ENCODE assay signal across 9 cellular contexts in genomic region chr4:23373269-23373668, GRCh38.
DNase-seq lines count a peak whose midpoint lies in the region; ATAC-seq and TF ChIP-seq lines count a peak whose summit lies in the region.
"Had no signal": no experiment of that assay in that cellular context is flagged by ENCODE, and none has a peak within 500 bp of the region (broad histone marks: within the 10 kb centered on the region; RNA-seq: fewer than 3 reads in every experiment).

No MANE protein-coding gene starts in this region.

- H3K36me3 ChIP-seq in upper lobe of right lung: no peaks in the 10 kb centered on the region

- intact Hi-C loops in left colon (cut with DNase I, micrococcal nuclease): no loop called here
- intact Hi-C loops in upper lobe of right lung (cut with DNase I): no loop called here

- H3K4me3 ChIP-seq in astrocyte of the spinal cord (ENCODE audit: low read depth, low read length): no peak overlapping the region
- H3K4me3 ChIP-seq in upper lobe of right lung: no peak overlapping the region

- no peaks in the 10 kb centered on the region for H3K4me1 ChIP-seq in upper lobe of right lung

- in situ Hi-C loops in astrocyte of the spinal cord (cut with HindIII; ENCODE audit: low sequenced_read_pairs): no loop called here

- peak; percentile 2 to 11 for DNase-seq in stimulated activated CD4-positive, alpha-beta T cell treated with anti-CD3 and anti-CD28 coated beads, Interleukin-12 subunit alpha, Interleukin-12 subunit beta, amount 100 ng/mL, for 24 hours (ENCODE audit: low read depth in 2 of 2)
- DNase-seq in stimulated activated CD4-positive, alpha-beta T cell treated with anti-CD3 and anti-CD28 coated beads, Interleukin-12 subunit alpha, Interleukin-12 subunit beta, amount 100 ng/mL, for 4 hours: no peak
- DNase-seq in astrocyte of the spinal cord (ENCODE audit: low read depth, low spot score): peak; percentile 75
- peak; percentile 23 to 28 for DNase-seq in left colon
- peak; percentile 69 for DNase-seq in upper lobe of right lung
- DNase-seq in NCI-H1092 (lab: John Stamatoyannopoulos, UW): no peak

- peak; percentile 96 for ATAC-seq in left colon
- peak; percentile 95 for ATAC-seq in upper lobe of right lung
- ATAC-seq in HG03175 (IDR thresholded peaks at IDR 0.05; ENCODE audit: unreplicated experiment): no peak
- no peak for ATAC-seq in HG02870 (IDR thresholded peaks at IDR 0.05; ENCODE audit: unreplicated experiment)
- ATAC-seq: Panc1 had no signal

- no peak overlapping the region for H3K27ac ChIP-seq in upper lobe of right lung

- H3K27me3 ChIP-seq in upper lobe of right lung: no peaks in the 10 kb centered on the region

- no peaks in the 10 kb centered on the region for H3K9me3 ChIP-seq in upper lobe of right lung

- no peak for TF ChIP-seq CTCF in astrocyte of the spinal cord (IDR thresholded peaks at IDR 0.05; ENCODE audit: low read depth, low read length)
- no peak for TF ChIP-seq CTCF in upper lobe of right lung (IDR thresholded peaks at IDR 0.05)

Comparison
In these comparisons a context has a peak if more than half of its experiments do, and no peak if none do; other contexts are left out.
1. DNase-seq: peak in stimulated activated CD4-positive, alpha-beta T cell treated with anti-CD3 and anti-CD28 coated beads, Interleukin-12 subunit alpha, Interleukin-12 subunit beta, amount 100 ng/mL, for 24 hours (2 of 2), astrocyte of the spinal cord (single experiment), left colon (2 of 2) and upper lobe of right lung (single experiment); none in stimulated activated CD4-positive, alpha-beta T cell treated with anti-CD3 and anti-CD28 coated beads, Interleukin-12 subunit alpha, Interleukin-12 subunit beta, amount 100 ng/mL, for 4 hours (single experiment) and NCI-H1092 (single experiment).
2. ATAC-seq: peak in left colon (single experiment) and upper lobe of right lung (single experiment); none in HG03175 (single experiment) and HG02870 (single experiment).